Comparison of ENCODE assay signal across 1 cellular context in the genomic region with DNA sequence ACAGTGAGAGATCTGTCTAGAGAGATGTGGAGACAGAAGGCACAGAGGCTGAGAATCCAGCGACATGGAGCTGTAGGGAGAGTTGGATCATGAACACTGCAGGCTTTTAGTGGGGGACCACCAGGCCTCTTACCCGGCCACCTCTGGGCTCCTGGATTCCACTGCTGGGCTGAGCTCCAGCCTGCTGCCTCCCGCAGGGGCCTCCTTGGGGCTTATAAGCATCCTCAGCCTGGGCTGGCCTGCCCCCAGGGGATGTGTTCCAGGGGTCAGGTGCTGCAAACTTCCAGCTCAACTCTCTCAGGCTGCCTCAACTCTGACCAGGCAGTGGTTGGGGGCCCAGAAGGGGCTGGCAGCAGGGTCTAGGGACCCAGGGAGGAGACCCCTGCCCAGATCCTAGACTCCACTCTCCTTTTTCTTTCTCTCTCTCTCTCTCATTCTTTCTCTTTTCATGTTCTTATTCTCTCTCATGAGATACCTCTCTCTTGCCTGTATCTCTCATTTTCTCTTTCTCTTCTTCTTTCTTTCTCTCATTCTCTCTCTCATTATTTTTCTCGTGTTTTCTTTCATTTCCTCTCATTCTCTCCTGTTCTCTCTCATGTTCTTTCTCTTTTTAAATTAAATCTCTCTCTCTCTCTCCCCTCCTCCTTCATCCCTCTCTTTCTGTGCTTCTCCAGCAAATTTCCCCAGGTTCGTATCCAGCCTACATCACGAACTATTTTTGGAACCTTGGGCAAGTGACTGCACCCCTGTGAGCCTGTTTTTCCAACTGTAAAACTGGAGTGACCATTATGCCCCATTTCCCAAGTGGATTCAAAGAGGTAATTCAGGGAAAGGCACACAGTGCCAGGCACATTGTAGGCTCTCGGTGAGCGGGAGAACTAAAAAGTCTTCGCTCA.
TF ChIP-seq lines count a peak whose summit lies in the region.

KLK4 (minus strand) TSS at position 190 of the 896 bp plus-strand sequence. CDS start 657 bp downstream, outside the sequence.

TF ChIP-seq in HEK293, 187 proteins besides CTCF, POLR2A, EP300 and RAD21 (continued from another document):
- no peak for TF ChIP-seq KLF17 (tag by site-specific recombination; IDR thresholded peaks at IDR 0.05)
- no peak for TF ChIP-seq ZNF112 (tag by site-specific recombination; IDR thresholded peaks at IDR 0.05)
- no peak for TF ChIP-seq INSM2 (tag by site-specific recombination; IDR thresholded peaks at IDR 0.05)
- TF ChIP-seq ZNF214 (tag by site-specific recombination; IDR thresholded peaks at IDR 0.05; ENCODE audit: borderline replicate concordance), result no peak
- no peak for TF ChIP-seq ZNF560 (tag by site-specific recombination; IDR thresholded peaks at IDR 0.05; ENCODE audit: borderline replicate concordance)
- no peak for TF ChIP-seq ZNF19 (tag by site-specific recombination; IDR thresholded peaks at IDR 0.05; ENCODE audit: low read depth)
- TF ChIP-seq SP7 (tag by site-specific recombination; IDR thresholded peaks at IDR 0.05), result no peak
- TF ChIP-seq SCRT1 (tag by site-specific recombination; IDR thresholded peaks at IDR 0.05; ENCODE audit: borderline replicate concordance), result no peak
- TF ChIP-seq ZNF341 (tag by site-specific recombination; IDR thresholded peaks at IDR 0.05; ENCODE audit: low read depth), result no peak
- no peak for TF ChIP-seq KLF16 (tag by site-specific recombination; IDR thresholded peaks at IDR 0.05)
- peak; percentile 52; the same call in 1 of the 2 replicates for TF ChIP-seq ZNF335 (tag by site-specific recombination; conservative IDR thresholded peaks at IDR 0.05)
- TF ChIP-seq ZNF175 (tag by site-specific recombination; IDR thresholded peaks at IDR 0.05), result no peak
- TF ChIP-seq, protein P1, sequence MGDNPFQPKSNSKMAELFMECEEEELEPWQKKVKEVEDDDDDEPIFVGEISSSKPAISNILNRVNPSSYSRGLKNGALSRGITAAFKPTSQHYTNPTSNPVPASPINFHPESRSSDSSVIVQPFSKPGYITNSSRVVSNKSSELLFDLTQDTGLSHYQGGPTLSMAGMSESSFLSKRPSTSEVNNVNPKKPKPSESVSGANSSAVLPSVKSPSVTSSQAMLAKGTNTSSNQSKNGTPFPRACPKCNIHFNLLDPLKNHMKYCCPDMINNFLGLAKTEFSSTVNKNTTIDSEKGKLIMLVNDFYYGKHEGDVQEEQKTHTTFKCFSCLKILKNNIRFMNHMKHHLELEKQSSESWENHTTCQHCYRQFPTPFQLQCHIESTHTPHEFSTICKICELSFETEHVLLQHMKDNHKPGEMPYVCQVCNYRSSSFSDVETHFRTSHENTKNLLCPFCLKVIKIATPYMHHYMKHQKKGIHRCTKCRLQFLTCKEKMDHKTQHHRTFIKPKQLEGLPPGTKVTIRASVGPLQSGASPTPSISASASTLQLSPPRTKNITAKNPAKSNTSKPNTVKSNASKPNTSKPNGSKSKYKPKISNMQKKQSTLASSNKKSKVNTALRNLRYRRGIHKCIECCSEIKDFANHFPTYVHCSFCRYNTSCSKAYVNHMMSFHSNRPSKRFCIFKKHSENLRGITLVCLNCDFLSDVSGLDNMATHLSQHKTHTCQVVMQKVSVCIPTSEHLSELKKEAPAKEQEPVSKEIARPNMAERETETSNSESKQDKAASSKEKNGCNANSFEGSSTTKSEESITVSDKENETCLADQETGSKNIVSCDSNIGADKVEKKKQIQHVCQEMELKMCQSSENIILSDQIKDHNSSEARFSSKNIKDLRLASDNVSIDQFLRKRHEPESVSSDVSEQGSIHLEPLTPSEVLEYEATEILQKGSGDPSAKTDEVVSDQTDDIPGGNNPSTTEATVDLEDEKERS (tag by site-specific recombination; IDR thresholded peaks at IDR 0.05), result no peak
- TF ChIP-seq ZNF677 (tag by site-specific recombination; IDR thresholded peaks at IDR 0.05), result no peak
- no peak for TF ChIP-seq ZNF174 (tag by site-specific recombination; IDR thresholded peaks at IDR 0.05)
- no peak for TF ChIP-seq ZNF354C (tag by site-specific recombination; IDR thresholded peaks at IDR 0.05; ENCODE audit: borderline replicate concordance, low read depth)
- no peak for TF ChIP-seq ZNF529 (tag by site-specific recombination; IDR thresholded peaks at IDR 0.05; ENCODE audit: insufficient replicate concordance)
- TF ChIP-seq, protein P2, sequence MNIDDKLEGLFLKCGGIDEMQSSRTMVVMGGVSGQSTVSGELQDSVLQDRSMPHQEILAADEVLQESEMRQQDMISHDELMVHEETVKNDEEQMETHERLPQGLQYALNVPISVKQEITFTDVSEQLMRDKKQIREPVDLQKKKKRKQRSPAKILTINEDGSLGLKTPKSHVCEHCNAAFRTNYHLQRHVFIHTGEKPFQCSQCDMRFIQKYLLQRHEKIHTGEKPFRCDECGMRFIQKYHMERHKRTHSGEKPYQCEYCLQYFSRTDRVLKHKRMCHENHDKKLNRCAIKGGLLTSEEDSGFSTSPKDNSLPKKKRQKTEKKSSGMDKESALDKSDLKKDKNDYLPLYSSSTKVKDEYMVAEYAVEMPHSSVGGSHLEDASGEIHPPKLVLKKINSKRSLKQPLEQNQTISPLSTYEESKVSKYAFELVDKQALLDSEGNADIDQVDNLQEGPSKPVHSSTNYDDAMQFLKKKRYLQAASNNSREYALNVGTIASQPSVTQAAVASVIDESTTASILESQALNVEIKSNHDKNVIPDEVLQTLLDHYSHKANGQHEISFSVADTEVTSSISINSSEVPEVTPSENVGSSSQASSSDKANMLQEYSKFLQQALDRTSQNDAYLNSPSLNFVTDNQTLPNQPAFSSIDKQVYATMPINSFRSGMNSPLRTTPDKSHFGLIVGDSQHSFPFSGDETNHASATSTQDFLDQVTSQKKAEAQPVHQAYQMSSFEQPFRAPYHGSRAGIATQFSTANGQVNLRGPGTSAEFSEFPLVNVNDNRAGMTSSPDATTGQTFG (tag by site-specific recombination; IDR thresholded peaks at IDR 0.05; ENCODE audit: borderline replicate concordance), result no peak
- TF ChIP-seq, protein P3, sequence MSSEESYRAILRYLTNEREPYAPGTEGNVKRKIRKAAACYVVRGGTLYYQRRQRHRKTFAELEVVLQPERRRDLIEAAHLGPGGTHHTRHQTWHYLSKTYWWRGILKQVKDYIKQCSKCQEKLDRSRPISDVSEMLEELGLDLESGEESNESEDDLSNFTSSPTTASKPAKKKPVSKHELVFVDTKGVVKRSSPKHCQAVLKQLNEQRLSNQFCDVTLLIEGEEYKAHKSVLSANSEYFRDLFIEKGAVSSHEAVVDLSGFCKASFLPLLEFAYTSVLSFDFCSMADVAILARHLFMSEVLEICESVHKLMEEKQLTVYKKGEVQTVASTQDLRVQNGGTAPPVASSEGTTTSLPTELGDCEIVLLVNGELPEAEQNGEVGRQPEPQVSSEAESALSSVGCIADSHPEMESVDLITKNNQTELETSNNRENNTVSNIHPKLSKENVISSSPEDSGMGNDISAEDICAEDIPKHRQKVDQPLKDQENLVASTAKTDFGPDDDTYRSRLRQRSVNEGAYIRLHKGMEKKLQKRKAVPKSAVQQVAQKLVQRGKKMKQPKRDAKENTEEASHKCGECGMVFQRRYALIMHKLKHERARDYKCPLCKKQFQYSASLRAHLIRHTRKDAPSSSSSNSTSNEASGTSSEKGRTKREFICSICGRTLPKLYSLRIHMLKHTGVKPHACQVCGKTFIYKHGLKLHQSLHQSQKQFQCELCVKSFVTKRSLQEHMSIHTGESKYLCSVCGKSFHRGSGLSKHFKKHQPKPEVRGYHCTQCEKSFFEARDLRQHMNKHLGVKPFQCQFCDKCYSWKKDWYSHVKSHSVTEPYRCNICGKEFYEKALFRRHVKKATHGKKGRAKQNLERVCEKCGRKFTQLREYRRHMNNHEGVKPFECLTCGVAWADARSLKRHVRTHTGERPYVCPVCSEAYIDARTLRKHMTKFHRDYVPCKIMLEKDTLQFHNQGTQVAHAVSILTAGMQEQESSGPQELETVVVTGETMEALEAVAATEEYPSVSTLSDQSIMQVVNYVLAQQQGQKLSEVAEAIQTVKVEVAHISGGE (tag by site-specific recombination; conservative IDR thresholded peaks at IDR 0.05; ENCODE audit: low read depth), result no peak
- no peak for TF ChIP-seq ZNF571 (tag by site-specific recombination; IDR thresholded peaks at IDR 0.05)
- TF ChIP-seq OVOL3 (tag by site-specific recombination; IDR thresholded peaks at IDR 0.05), result no peak
